8 cellular contexts compared by ENCODE assay signal in genomic region chr16:28974007-28974436, GRCh38. TPM values are rescaled to one million over a fixed set of nuclear protein-coding genes. Genes with fewer than 3 reads are reported as not detected.
DNase-seq lines count a peak whose midpoint lies in the region; ATAC-seq lines count a peak whose summit lies in the region.

No MANE protein-coding gene starts in this region.

- peak overlapping the region; percentile 97 for H3K4me2 ChIP-seq in Karpas-422 (ENCODE audit: low read depth, low read length, poor library complexity, severe bottlenecking)

- H3K9ac ChIP-seq in Karpas-422 (ENCODE audit: low read length) (peak overlapping the region; percentile 87), SK-N-MC (ENCODE audit: insufficient read length) (peak overlapping the region; percentile 87)

- ATAC-seq in GM19397 (IDR thresholded peaks at IDR 0.05; ENCODE audit: unreplicated experiment) = peak; percentile 6
- ATAC-seq in left lobe of liver = peak; percentile 56
- peak; percentile 17 for ATAC-seq in stimulated activated effector memory CD8-positive, alpha-beta T cell treated with anti-CD3 and anti-CD28 coated beads, Interleukin-12 subunit alpha, Interleukin-12 subunit beta, amount 100 ng/mL, for 72 hours
- ATAC-seq in GM18873 (IDR thresholded peaks at IDR 0.05; ENCODE audit: low FRiP score, unreplicated experiment) = no peak

- H3K27me3 ChIP-seq in Karpas-422 (ENCODE audit: low read length) = no peaks in the 10 kb centered on the region

- H3K4me1 Mint-ChIP-seq in dendritic cell treated with granulocyte-macrophage colony-stimulating factor and Interleukin-4, amounts not matched to agents 40 ng/mL and 50 ng/mL, for 4 days (ENCODE audit: low read depth) = peaks cover 40% of the 10 kb centered on the region
- peaks cover 45% of the 10 kb centered on the region for H3K4me1 Mint-ChIP-seq in stimulated activated effector memory CD8-positive, alpha-beta T cell treated with anti-CD3 and anti-CD28 coated beads, Interleukin-12 subunit alpha, Interleukin-12 subunit beta, amount 100 ng/mL, for 72 hours

- H3K36me3 ChIP-seq in Karpas-422 (ENCODE audit: insufficient read depth, low read length) (no peaks in the 10 kb centered on the region), SK-N-MC (ENCODE audit: insufficient read depth, low read length) (no peaks in the 10 kb centered on the region)

- H3K9me3 Mint-ChIP-seq in dendritic cell treated with granulocyte-macrophage colony-stimulating factor and Interleukin-4, amounts not matched to agents 40 ng/mL and 50 ng/mL, for 4 days = no peaks in the 10 kb centered on the region
- H3K9me3 Mint-ChIP-seq in stimulated activated effector memory CD8-positive, alpha-beta T cell treated with anti-CD3 and anti-CD28 coated beads, Interleukin-12 subunit alpha, Interleukin-12 subunit beta, amount 100 ng/mL, for 72 hours = no peaks in the 10 kb centered on the region

- peaks cover 11% of the 10 kb centered on the region; the same call in 1 of the 2 replicates for H3K79me2 ChIP-seq in Karpas-422 (ENCODE audit: low read length)

- intact Hi-C loops in dendritic cell treated with granulocyte-macrophage colony-stimulating factor and Interleukin-4, amounts not matched to agents 40 ng/mL and 50 ng/mL, for 4 days (cut with micrococcal nuclease) = loop anchor here (1.0 kb wide), 1 partner anchor 24 kb away; the partner anchor contains the start of gene NFATC2IP

- no peaks in the 10 kb centered on the region for H3K9me2 ChIP-seq in Karpas-422 (replicated peaks; ENCODE audit: insufficient read depth, low read length)

- H3K4me3 ChIP-seq in Karpas-422 (ENCODE audit: low read length) = peak overlapping the region; percentile 95
- H3K4me3 ChIP-seq in SK-N-MC = peak overlapping the region; percentile 93

- peaks cover 19% of the 10 kb centered on the region for H3K4me1 ChIP-seq in Karpas-422 (ENCODE audit: low read length)

- H3K27ac ChIP-seq in Karpas-422 (ENCODE audit: low read length) (peak overlapping the region; percentile 48; the same call in 1 of the 2 replicates), SK-N-MC (peak overlapping the region; percentile 58; the same call in 1 of the 2 replicates)

- H3K4me3 Mint-ChIP-seq in dendritic cell treated with granulocyte-macrophage colony-stimulating factor and Interleukin-4, amounts not matched to agents 40 ng/mL and 50 ng/mL, for 4 days = peak overlapping the region; percentile 88
- H3K4me3 Mint-ChIP-seq in stimulated activated effector memory CD8-positive, alpha-beta T cell treated with anti-CD3 and anti-CD28 coated beads, Interleukin-12 subunit alpha, Interleukin-12 subunit beta, amount 100 ng/mL, for 72 hours = peak overlapping the region; percentile 97

- peaks cover 40% of the 10 kb centered on the region for H3K36me3 Mint-ChIP-seq in dendritic cell treated with granulocyte-macrophage colony-stimulating factor and Interleukin-4, amounts not matched to agents 40 ng/mL and 50 ng/mL, for 4 days (ENCODE audit: low read depth)
- peaks cover 32% of the 10 kb centered on the region for H3K36me3 Mint-ChIP-seq in stimulated activated effector memory CD8-positive, alpha-beta T cell treated with anti-CD3 and anti-CD28 coated beads, Interleukin-12 subunit alpha, Interleukin-12 subunit beta, amount 100 ng/mL, for 72 hours

- no peaks in the 10 kb centered on the region for H4K20me1 ChIP-seq in Karpas-422 (ENCODE audit: insufficient read depth, low read depth, low read length)

- peak overlapping the region; percentile 97 for H2AFZ ChIP-seq in Karpas-422 (ENCODE audit: low read length)

- H3K9me3 ChIP-seq in Karpas-422 (ENCODE audit: low read length) (no peaks in the 10 kb centered on the region), SK-N-MC (ENCODE audit: low read depth, low read length) (no peaks in the 10 kb centered on the region)

- H3K27ac Mint-ChIP-seq in dendritic cell treated with granulocyte-macrophage colony-stimulating factor and Interleukin-4, amounts not matched to agents 40 ng/mL and 50 ng/mL, for 4 days = peak overlapping the region; percentile 94
- peak overlapping the region; percentile 97 for H3K27ac Mint-ChIP-seq in stimulated activated effector memory CD8-positive, alpha-beta T cell treated with anti-CD3 and anti-CD28 coated beads, Interleukin-12 subunit alpha, Interleukin-12 subunit beta, amount 100 ng/mL, for 72 hours

- DNase-seq in COR-L47 (lab: John Stamatoyannopoulos, UW) = peak; percentile 39
- no peak for DNase-seq in Karpas-422
- DNase-seq in SK-N-MC (ENCODE audit: low read depth, low spot score) = peak; percentile 10
- peak; percentile 53 for DNase-seq in left lobe of liver (ENCODE audit: low spot score)
- no peak for DNase-seq in stimulated activated effector memory CD8-positive, alpha-beta T cell treated with anti-CD3 and anti-CD28 coated beads, Interleukin-12 subunit alpha, Interleukin-12 subunit beta, amount 100 ng/mL, for 72 hours (ENCODE audit: low spot score in 2 of 2)

- no peaks in the 10 kb centered on the region for H3K27me3 Mint-ChIP-seq in dendritic cell treated with granulocyte-macrophage colony-stimulating factor and Interleukin-4, amounts not matched to agents 40 ng/mL and 50 ng/mL, for 4 days

RNA-seq across cellular contexts. Expression of gene SPNS1, which starts 0.6 kb away (rescaled TPM):
- total RNA-seq in Karpas-422 (2014; rRNA removed; shearing (Covaris generic); ENCODE audit: low replicate concordance) = 9.7 and 19.2 TPM in 2 replicates
- total RNA-seq in left lobe of liver = 22.8 TPM

RNA-seq across cellular contexts. Expression of gene LAT, which starts 10.8 kb away (rescaled TPM):
- total RNA-seq in Karpas-422 (2014; rRNA removed; shearing (Covaris generic); ENCODE audit: low replicate concordance) = 8.6 and 27.3 TPM in 2 replicates
- total RNA-seq in left lobe of liver = 3.5 TPM

RNA-seq across cellular contexts. Expression of gene NFATC2IP, which starts 23.3 kb away (rescaled TPM):
- total RNA-seq in Karpas-422 (2014; rRNA removed; shearing (Covaris generic); ENCODE audit: low replicate concordance) = 58.2 and 64.0 TPM in 2 replicates
- 15.2 TPM for total RNA-seq in left lobe of liver

RNA-seq across cellular contexts. Expression of gene CD19, which starts 42.3 kb away (rescaled TPM):
- total RNA-seq in Karpas-422 (2014; rRNA removed; shearing (Covaris generic); ENCODE audit: low replicate concordance) = 194 and 392 TPM in 2 replicates
- not detected for total RNA-seq in left lobe of liver

RNA-seq across cellular contexts. Expression of gene RABEP2, which starts 49.0 kb away (rescaled TPM):
- total RNA-seq in Karpas-422 (2014; rRNA removed; shearing (Covaris generic); ENCODE audit: low replicate concordance) = 15.9 and 52.4 TPM in 2 replicates
- total RNA-seq in left lobe of liver = 6.8 TPM

Comparison
In these comparisons a context has a peak if more than half of its experiments do, and no peak if none do; other contexts are left out.
1. DNase-seq: peak in COR-L47 (single experiment), SK-N-MC (single experiment) and left lobe of liver (single experiment); none in Karpas-422 (single experiment) and stimulated activated effector memory CD8-positive, alpha-beta T cell treated with anti-CD3 and anti-CD28 coated beads, Interleukin-12 subunit alpha, Interleukin-12 subunit beta, amount 100 ng/mL, for 72 hours (0 of 2).